ENCODE assay signal across 10 cellular contexts in genomic region chr13:30805603-30806011, GRCh38.
DNase-seq lines count a peak whose midpoint lies in the region; ATAC-seq and TF ChIP-seq lines count a peak whose summit lies in the region.
"Had no signal": no experiment of that assay in that cellular context is flagged by ENCODE, and none has a peak within 500 bp of the region (broad histone marks: within the 10 kb centered on the region; RNA-seq: fewer than 3 reads in every experiment).

No MANE protein-coding gene starts in this region.

- peaks cover 0 to 6% (median 0%) of the 10 kb centered on the region in 5 experiments for H3K9me3 Mint-ChIP-seq in brain
- H3K9me3 Mint-ChIP-seq in stimulated activated effector memory CD8-positive, alpha-beta T cell treated with anti-CD3 and anti-CD28 coated beads, Interleukin-12 subunit alpha, Interleukin-12 subunit beta, amount 100 ng/mL, for 72 hours: no peaks in the 10 kb centered on the region
- peaks cover 0 to 2% (median 0%) of the 10 kb centered on the region in 7 donors for H3K9me3 Mint-ChIP-seq in CD14-positive monocyte
- peaks cover 0 to 3% of the 10 kb centered on the region in 2 donors for H3K9me3 Mint-ChIP-seq in stimulated activated naive B cell treated with anti-CD40 and anti-IgM and Interleukin-4, amounts not matched to agents 10 μg/mL and 1 μg/mL and 100 μg/mL, for 72 hours

- no peak for TF ChIP-seq CTCF in brain (conservative IDR thresholded peaks at IDR 0.05)
- TF ChIP-seq CTCF in CD14-positive monocyte (IDR thresholded peaks at IDR 0.05): no peak

- H3K4me1 Mint-ChIP-seq in brain (peaks cover 58% of the 10 kb centered on the region), CD14-positive monocyte (peaks cover 30% of the 10 kb centered on the region)
- peaks cover 12% of the 10 kb centered on the region for H3K4me1 Mint-ChIP-seq in stimulated activated effector memory CD8-positive, alpha-beta T cell treated with anti-CD3 and anti-CD28 coated beads, Interleukin-12 subunit alpha, Interleukin-12 subunit beta, amount 100 ng/mL, for 72 hours
- H3K4me1 Mint-ChIP-seq in stimulated activated naive B cell treated with anti-CD40 and anti-IgM and Interleukin-4, amounts not matched to agents 10 μg/mL and 1 μg/mL and 100 μg/mL, for 72 hours: peaks cover 12% of the 10 kb centered on the region in 2 donors

- H3K27ac Mint-ChIP-seq in brain: peak overlapping the region; percentile 4 to 61 (median 28)
- H3K27ac Mint-ChIP-seq in stimulated activated effector memory CD8-positive, alpha-beta T cell treated with anti-CD3 and anti-CD28 coated beads, Interleukin-12 subunit alpha, Interleukin-12 subunit beta, amount 100 ng/mL, for 72 hours: peak overlapping the region; percentile 4
- H3K27ac Mint-ChIP-seq in CD14-positive monocyte: peak overlapping the region in 2 of 7 donors; percentile 30 to 60
- no peak overlapping the region for H3K27ac Mint-ChIP-seq in stimulated activated naive B cell treated with anti-CD40 and anti-IgM and Interleukin-4, amounts not matched to agents 10 μg/mL and 1 μg/mL and 100 μg/mL, for 72 hours

- no peaks in the 10 kb centered on the region for H3K36me3 Mint-ChIP-seq in brain
- H3K36me3 Mint-ChIP-seq in stimulated activated effector memory CD8-positive, alpha-beta T cell treated with anti-CD3 and anti-CD28 coated beads, Interleukin-12 subunit alpha, Interleukin-12 subunit beta, amount 100 ng/mL, for 72 hours: no peaks in the 10 kb centered on the region
- H3K36me3 Mint-ChIP-seq in CD14-positive monocyte: peaks cover 0 to 5% of the 10 kb centered on the region in 2 donors
- H3K36me3 Mint-ChIP-seq in stimulated activated naive B cell treated with anti-CD40 and anti-IgM and Interleukin-4, amounts not matched to agents 10 μg/mL and 1 μg/mL and 100 μg/mL, for 72 hours: no peaks in the 10 kb centered on the region

- intact Hi-C loops in CD14-positive monocyte (cut with micrococcal nuclease): loop anchor here (2.0 to 10.0 kb wide), 2 partner anchors 61 to 341 kb away; partner anchors contain the start of gene HMGB1 (in 1 of the 2)

- ATAC-seq in stimulated activated effector memory CD8-positive, alpha-beta T cell treated with anti-CD3 and anti-CD28 coated beads, Interleukin-12 subunit alpha, Interleukin-12 subunit beta, amount 100 ng/mL, for 72 hours: no peak
- no peak for ATAC-seq in stimulated activated naive B cell treated with anti-CD40 and anti-IgM and Interleukin-4, amounts not matched to agents 10 μg/mL and 1 μg/mL and 100 μg/mL, for 72 hours (replicated peaks)

- peaks cover 5% of the 10 kb centered on the region for H3K27me3 Mint-ChIP-seq in brain
- peaks cover 2 to 7% (median 5%) of the 10 kb centered on the region in 3 donors for H3K27me3 Mint-ChIP-seq in CD14-positive monocyte (ENCODE audit: low read depth in 3 of 3)
- peaks cover 5 to 6% of the 10 kb centered on the region in 2 donors for H3K27me3 Mint-ChIP-seq in stimulated activated naive B cell treated with anti-CD40 and anti-IgM and Interleukin-4, amounts not matched to agents 10 μg/mL and 1 μg/mL and 100 μg/mL, for 72 hours

- DNase-seq in M059J (ENCODE audit: low read depth): peak; percentile 48
- peak; percentile 48 for DNase-seq in medulla oblongata (ENCODE audit: extremely low spot score)
- no peak for DNase-seq in stimulated activated effector memory CD8-positive, alpha-beta T cell treated with anti-CD3 and anti-CD28 coated beads, Interleukin-12 subunit alpha, Interleukin-12 subunit beta, amount 100 ng/mL, for 72 hours (ENCODE audit: low spot score in 2 of 2)
- no peak for DNase-seq in CD14-positive monocyte (ENCODE audit: low spot score)
- no peak for DNase-seq in activated gamma-delta T cell treated with Interleukin-2 at 50 U/mL for 16 hours
- no peak for DNase-seq in stimulated activated naive B cell treated with anti-CD40 and anti-IgM and Interleukin-4, amounts not matched to agents 10 μg/mL and 1 μg/mL and 100 μg/mL, for 72 hours
- DNase-seq: KBM-7; NCI-H2081; stimulated activated CD4-positive, alpha-beta T cell treated with anti-CD3 and anti-CD28 coated beads, Interleukin-15, amount 100 ng/mL, for 24 hours had no signal

- H3K4me3 Mint-ChIP-seq in brain: no peak overlapping the region
- H3K4me3 Mint-ChIP-seq in stimulated activated effector memory CD8-positive, alpha-beta T cell treated with anti-CD3 and anti-CD28 coated beads, Interleukin-12 subunit alpha, Interleukin-12 subunit beta, amount 100 ng/mL, for 72 hours: no peak overlapping the region
- no peak overlapping the region for H3K4me3 Mint-ChIP-seq in CD14-positive monocyte
- H3K4me3 Mint-ChIP-seq in stimulated activated naive B cell treated with anti-CD40 and anti-IgM and Interleukin-4, amounts not matched to agents 10 μg/mL and 1 μg/mL and 100 μg/mL, for 72 hours: no peak overlapping the region

Comparison
In these comparisons a context has a peak if more than half of its experiments do, and no peak if none do; other contexts are left out.
1. DNase-seq: peak in M059J (single experiment) and medulla oblongata (single experiment); none in stimulated activated effector memory CD8-positive, alpha-beta T cell treated with anti-CD3 and anti-CD28 coated beads, Interleukin-12 subunit alpha, Interleukin-12 subunit beta, amount 100 ng/mL, for 72 hours (0 of 2), CD14-positive monocyte (single experiment), activated gamma-delta T cell treated with Interleukin-2 at 50 U/mL for 16 hours (single experiment) and stimulated activated naive B cell treated with anti-CD40 and anti-IgM and Interleukin-4, amounts not matched to agents 10 μg/mL and 1 μg/mL and 100 μg/mL, for 72 hours (single experiment).